Comparison of ENCODE assay signal across 1 cellular context in genomic region chr1:92949937-92950817, GRCh38.
TF ChIP-seq lines count a peak whose summit lies in the region.

No MANE protein-coding gene starts in this region.

TF ChIP-seq in WTC11, 78 proteins besides CTCF, POLR2A, EP300 and RAD21 (continued from another document):
- TF ChIP-seq ZNF425 (CRISPR knock-in tag; conservative IDR thresholded peaks at IDR 0.05) = no peak
